ENCODE assay signal across 15 cellular contexts in genomic region chr12:38639625-38640024, GRCh38.
A peak's percentile ranks its signal among the peaks of the same experiment; 100 is the strongest.
DNase-seq lines count a peak whose midpoint lies in the region; TF ChIP-seq lines count a peak whose summit lies in the region.
"Had no signal": no experiment of that assay in that cellular context is flagged by ENCODE, and none has a peak within 500 bp of the region (broad histone marks: within the 10 kb centered on the region; RNA-seq: fewer than 3 reads in every experiment).

No MANE protein-coding gene starts in this region.

- H3K27ac Mint-ChIP-seq in chondrocyte (ENCODE audit: unreplicated experiment), result no peak overlapping the region
- H3K27ac Mint-ChIP-seq: CD4-positive, CD25-positive, alpha-beta regulatory T cell; CD8-positive, alpha-beta T cell had no signal

- H3K27ac ChIP-seq in PC-9 (peak overlapping the region; percentile 10; the same call in 1 of the 2 replicates), GM23248 (no peak overlapping the region)
- H3K27ac ChIP-seq: C4-2B had no signal

- H3K9me2 ChIP-seq in PC-9 (ENCODE audit: insufficient read depth), result no peaks in the 10 kb centered on the region
- H3K9me2 ChIP-seq in GM23248 (ENCODE audit: insufficient read depth), result no peaks in the 10 kb centered on the region

- TF ChIP-seq CTCF in PC-9 (conservative IDR thresholded peaks at IDR 0.05) (no peak), chondrocyte (IDR thresholded peaks at IDR 0.05) (no peak)

- POLR2A ChIA-PET in PC-9 (lab: Charles Lee; ENCODE audit: unreplicated experiment), result no interaction called here

- H3K27me3 ChIP-seq in PC-9 (ENCODE audit: insufficient read depth, low read depth), result no peaks in the 10 kb centered on the region
- H3K27me3 ChIP-seq in GM23248 (replicated peaks; ENCODE audit: insufficient read depth), result no peaks in the 10 kb centered on the region

- H3K4me3 ChIP-seq in PC-9, result no peak overlapping the region
- no peak overlapping the region for H3K4me3 ChIP-seq in GM23248

- H3K4me1 Mint-ChIP-seq in chondrocyte (ENCODE audit: low read depth), result no peaks in the 10 kb centered on the region
- H3K4me1 Mint-ChIP-seq: CD4-positive, CD25-positive, alpha-beta regulatory T cell had no signal

- no peaks in the 10 kb centered on the region for H3K36me3 Mint-ChIP-seq in chondrocyte (ENCODE audit: low read depth)
- H3K36me3 Mint-ChIP-seq: CD4-positive, CD25-positive, alpha-beta regulatory T cell; CD8-positive, alpha-beta T cell had no signal

- no peak overlapping the region for H3K4me3 Mint-ChIP-seq in chondrocyte (ENCODE audit: unreplicated experiment)
- H3K4me3 Mint-ChIP-seq: CD4-positive, CD25-positive, alpha-beta regulatory T cell; CD8-positive, alpha-beta T cell had no signal

- H3K9me3 ChIP-seq in PC-9 (ENCODE audit: insufficient read depth, low read depth) (no peaks in the 10 kb centered on the region), GM23248 (ENCODE audit: low read depth) (no peaks in the 10 kb centered on the region)
- H3K9me3 ChIP-seq: Caco-2 had no signal

- H2AFZ ChIP-seq in PC-9 (no peak overlapping the region), GM23248 (no peak overlapping the region)

- no peaks in the 10 kb centered on the region for H4K20me1 ChIP-seq in PC-9 (ENCODE audit: insufficient read depth)
- H4K20me1 ChIP-seq in GM23248 (ENCODE audit: insufficient read depth), result no peaks in the 10 kb centered on the region

- peaks cover 7% of the 10 kb centered on the region for H3K9me3 Mint-ChIP-seq in chondrocyte (ENCODE audit: low read depth)

- H3K9ac ChIP-seq in GM23248, result no peak overlapping the region

- H3F3A ChIP-seq in PC-9 (ENCODE audit: insufficient read depth, low read depth) (no peaks in the 10 kb centered on the region), GM23248 (ENCODE audit: insufficient read depth) (no peaks in the 10 kb centered on the region)

- in situ Hi-C loops in GM23248 (cut with MboI), result no loop called here

- no TSS peak for BruUV-seq in PC-9 (replicated peaks; lab: Mats Ljungman, UMichigan)

- CTCF ChIA-PET in PC-9 (lab: Charles Lee), result no interaction called here

- DNase-seq in M059J (ENCODE audit: low read depth) (peak; percentile 41), PC-9 (peak; percentile 61 to 88), islet precursor cell (peak; percentile 58), C1 segment of cervical spinal cord (lab: John Stamatoyannopoulos, UW) (no peak), chondrocyte (ENCODE audit: low spot score) (no peak), GM23248 (no peak)
- DNase-seq: Caco-2; CD4-positive, CD25-positive, alpha-beta regulatory T cell; CD8-positive, alpha-beta T cell; DMS153; EL; GF-D8; H7; HCEC 1CT had no signal

- H3K79me2 ChIP-seq in PC-9 (ENCODE audit: low read depth), result no peaks in the 10 kb centered on the region
- no peaks in the 10 kb centered on the region for H3K79me2 ChIP-seq in GM23248 (ENCODE audit: insufficient read depth)

- no peaks in the 10 kb centered on the region for H3K27me3 Mint-ChIP-seq in chondrocyte (ENCODE audit: low read depth)
- H3K27me3 Mint-ChIP-seq: CD4-positive, CD25-positive, alpha-beta regulatory T cell had no signal

- H3K4me2 ChIP-seq in PC-9 (peak overlapping the region; percentile 51), GM23248 (ENCODE audit: unreplicated experiment) (no peak overlapping the region)

- 38 to 41% methylated on average over 7 of the region's 7 CpGs for WGBS in GM23248 (ENCODE audit: low coverage in 1 of 2, low lambda C conversion rate in 2 of 2, missing lambda C conversion rate in 2 of 2), 2 experiments

- intact Hi-C loops in PC-9 (cut with micrococcal nuclease; ENCODE audit: unreplicated experiment), result loop anchor here (5.0 to 10.0 kb wide), 2 partner anchors 52 to 255 kb away; no protein-coding TSS in a partner anchor

- H3K4me1 ChIP-seq in PC-9 (replicated peaks; ENCODE audit: insufficient read depth), result peaks cover 34% of the 10 kb centered on the region
- H3K4me1 ChIP-seq in GM23248 (ENCODE audit: insufficient read depth), result no peaks in the 10 kb centered on the region
- H3K4me1 ChIP-seq: Caco-2 had no signal

- H3K36me3 ChIP-seq in PC-9 (ENCODE audit: low read depth) (no peaks in the 10 kb centered on the region), GM23248 (ENCODE audit: low read depth) (no peaks in the 10 kb centered on the region)

Comparison
In these comparisons a context has a peak if more than half of its experiments do, and no peak if none do; other contexts are left out.
1. DNase-seq: peak in M059J (single experiment), PC-9 (2 of 2) and islet precursor cell (single experiment); none in C1 segment of cervical spinal cord (0 of 14), chondrocyte (single experiment) and GM23248 (single experiment).